In the genomic region with DNA sequence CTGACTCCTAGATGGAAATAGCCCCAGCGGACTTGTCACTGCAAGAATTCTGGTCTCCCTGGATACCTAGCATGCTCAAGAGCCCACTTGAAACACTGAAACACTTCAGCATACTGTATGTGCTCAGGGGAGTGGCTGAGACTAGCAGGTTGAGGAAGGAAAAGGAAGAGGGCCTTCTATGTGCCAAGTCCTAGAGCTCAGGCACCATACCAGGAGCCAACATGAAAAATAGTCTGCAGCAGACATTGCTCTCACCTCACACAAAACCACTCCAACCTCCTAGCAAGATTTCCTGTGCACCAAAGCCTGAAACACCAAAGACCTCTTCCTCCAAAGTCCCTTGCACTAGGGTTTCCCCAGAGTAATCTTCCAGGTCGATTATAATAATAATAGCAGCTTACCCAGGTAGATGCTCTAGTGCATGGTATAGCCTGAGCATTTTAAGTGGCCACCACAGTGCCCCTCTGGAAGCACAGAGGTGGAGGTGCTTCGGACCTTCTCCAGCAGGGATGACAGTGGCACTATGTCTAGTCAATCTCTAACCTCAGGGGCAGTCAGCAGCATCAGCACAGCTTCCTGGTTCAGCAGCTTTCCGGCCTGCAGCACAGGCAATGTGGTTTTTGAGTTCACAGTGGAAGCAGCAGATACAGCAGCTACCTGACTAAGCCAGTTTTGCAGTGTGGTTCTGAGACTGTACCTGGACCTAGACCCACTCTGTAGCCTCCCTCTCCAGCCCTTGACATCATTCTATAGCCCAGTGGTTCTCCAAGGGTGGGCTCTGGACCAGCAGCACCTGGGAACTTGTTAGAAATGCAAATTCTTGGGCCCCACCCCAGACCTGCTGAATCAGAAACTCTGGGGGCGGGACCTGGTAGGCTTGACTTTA, we compare ENCODE assay signal across 8 cellular contexts. TPM values are rescaled to one million over a fixed set of nuclear protein-coding genes. Genes with fewer than 3 reads are reported as not detected.
DNase-seq lines count a peak whose midpoint lies in the region; ATAC-seq and TF ChIP-seq lines count a peak whose summit lies in the region.

No MANE protein-coding gene starts in this region.

- H3K9me2 ChIP-seq in Loucy (replicated peaks; ENCODE audit: low read depth, low read length), result no peaks in the 10 kb centered on the region

- no peaks in the 10 kb centered on the region for H4K20me1 ChIP-seq in Loucy (ENCODE audit: insufficient read depth, low read length, poor library complexity, severe bottlenecking)

- peak; percentile 28 for TF ChIP-seq POLR2A in GM10847 (IDR thresholded peaks at IDR 0.05; ENCODE audit: extremely low read depth, insufficient read length)

- peak overlapping the region; percentile 85 to 92 (median 89) for H3K4me3 Mint-ChIP-seq in immature natural killer cell
- H3K4me3 Mint-ChIP-seq in stimulated activated naive CD8-positive, alpha-beta T cell treated with anti-CD3 and anti-CD28 coated beads, Interleukin-15, amount 100 ng/mL, for 72 hours, result peak overlapping the region; percentile 83 to 91

- H3K27ac Mint-ChIP-seq in immature natural killer cell, result peak overlapping the region; percentile 95 to 99 (median 96)
- peak overlapping the region; percentile 77 to 86 for H3K27ac Mint-ChIP-seq in stimulated activated naive CD8-positive, alpha-beta T cell treated with anti-CD3 and anti-CD28 coated beads, Interleukin-15, amount 100 ng/mL, for 72 hours

- H3K27me3 Mint-ChIP-seq in immature natural killer cell (ENCODE audit: low read depth in 3 of 3), result peaks cover 11 to 28% (median 17%) of the 10 kb centered on the region in 3 donors
- H3K27me3 Mint-ChIP-seq in stimulated activated naive CD8-positive, alpha-beta T cell treated with anti-CD3 and anti-CD28 coated beads, Interleukin-15, amount 100 ng/mL, for 72 hours, result no peaks in the 10 kb centered on the region

- peak overlapping the region; percentile 70 for H2AFZ ChIP-seq in Loucy (ENCODE audit: low read length)

- H3K27me3 ChIP-seq in Loucy (ENCODE audit: insufficient read depth, low read length, poor library complexity, severe bottlenecking), result no peaks in the 10 kb centered on the region
- no peaks in the 10 kb centered on the region for H3K27me3 ChIP-seq in BE2C

- H3K4me1 Mint-ChIP-seq in immature natural killer cell, result peaks cover 61 to 63% of the 10 kb centered on the region in 2 donors
- peaks cover 75% of the 10 kb centered on the region for H3K4me1 Mint-ChIP-seq in stimulated activated naive CD8-positive, alpha-beta T cell treated with anti-CD3 and anti-CD28 coated beads, Interleukin-15, amount 100 ng/mL, for 72 hours

- peaks cover 58% of the 10 kb centered on the region for H3K4me1 ChIP-seq in Loucy (ENCODE audit: insufficient read depth, low read length, poor library complexity, severe bottlenecking)
- H3K4me1 ChIP-seq in BE2C, result peaks cover 6% of the 10 kb centered on the region

- H3K9me3 ChIP-seq in Loucy (ENCODE audit: insufficient read depth, low read depth, low read length) (no peaks in the 10 kb centered on the region), BE2C (no peaks in the 10 kb centered on the region)

- H3K36me3 ChIP-seq in Loucy (ENCODE audit: insufficient read depth, low read length) (no peaks in the 10 kb centered on the region), BE2C (no peaks in the 10 kb centered on the region)

- peak overlapping the region; percentile 87 for H3K4me3 ChIP-seq in Loucy (ENCODE audit: low read length, poor library complexity, severe bottlenecking)
- H3K4me3 ChIP-seq in BE2C (ENCODE audit: low read depth, low read length), result no peak overlapping the region

- peak overlapping the region; percentile 94 for H3K9ac ChIP-seq in Loucy (ENCODE audit: low read depth, low read length, poor library complexity, severe bottlenecking)

- peaks cover 24% of the 10 kb centered on the region for H3F3A ChIP-seq in Loucy (ENCODE audit: low read depth)

- DNase-seq in activated CD4-positive, alpha-beta T cell treated with anti-CD3 and anti-CD28 coated beads for 1 hour, result peak; percentile 60
- DNase-seq in immature natural killer cell (peak; percentile 73 to 78 (median 78)), BE2C (no peak)
- peak; percentile 63 to 73 for DNase-seq in stimulated activated naive CD8-positive, alpha-beta T cell treated with anti-CD3 and anti-CD28 coated beads, Interleukin-15, amount 100 ng/mL, for 72 hours

- TF ChIP-seq CTCF in Loucy (conservative IDR thresholded peaks at IDR 0.05; ENCODE audit: low read length) (no peak), BE2C (IDR thresholded peaks at IDR 0.05; ENCODE audit: low read depth, low read length) (no peak)

- peak; percentile 62 for ATAC-seq in GM21528 (IDR thresholded peaks at IDR 0.05; ENCODE audit: low FRiP score, unreplicated experiment)
- ATAC-seq in stimulated activated naive CD8-positive, alpha-beta T cell treated with anti-CD3 and anti-CD28 coated beads, Interleukin-15, amount 100 ng/mL, for 72 hours, result peak; percentile 89
- ATAC-seq in SK-N-SH treated with all-trans-retinoic acid at 6 μM for 48 hours, result no peak

- H3K79me2 ChIP-seq in Loucy (ENCODE audit: insufficient read depth, low read length), result peaks cover 41% of the 10 kb centered on the region

- peaks cover 0 to 6% (median 0%) of the 10 kb centered on the region in 3 donors for H3K36me3 Mint-ChIP-seq in immature natural killer cell

- no peaks in the 10 kb centered on the region for H3K9me3 Mint-ChIP-seq in immature natural killer cell
- peaks cover 0 to 4% of the 10 kb centered on the region in 2 donors for H3K9me3 Mint-ChIP-seq in stimulated activated naive CD8-positive, alpha-beta T cell treated with anti-CD3 and anti-CD28 coated beads, Interleukin-15, amount 100 ng/mL, for 72 hours

- peak overlapping the region; percentile 87 for H3K4me2 ChIP-seq in Loucy (ENCODE audit: low read depth, low read length, poor library complexity, severe bottlenecking)

TF ChIP-seq in SK-N-SH treated with all-trans-retinoic acid at 6 μM for 48 hours, 23 proteins besides CTCF, POLR2A, EP300 and RAD21:
- no peak for TF ChIP-seq ISL1 (CRISPR knock-in tag; IDR thresholded peaks at IDR 0.05)
- TF ChIP-seq ESRRG (CRISPR knock-in tag; IDR thresholded peaks at IDR 0.05), result no peak
- no peak for TF ChIP-seq PATZ1 (CRISPR knock-in tag; IDR thresholded peaks at IDR 0.05; ENCODE audit: borderline replicate concordance)
- TF ChIP-seq GLIS3 (CRISPR knock-in tag; IDR thresholded peaks at IDR 0.05), result no peak
- no peak for TF ChIP-seq ZFP3 (CRISPR knock-in tag; IDR thresholded peaks at IDR 0.05)
- no peak for TF ChIP-seq BACH2 (CRISPR knock-in tag; IDR thresholded peaks at IDR 0.05; ENCODE audit: borderline replicate concordance)
- TF ChIP-seq, protein P1, sequence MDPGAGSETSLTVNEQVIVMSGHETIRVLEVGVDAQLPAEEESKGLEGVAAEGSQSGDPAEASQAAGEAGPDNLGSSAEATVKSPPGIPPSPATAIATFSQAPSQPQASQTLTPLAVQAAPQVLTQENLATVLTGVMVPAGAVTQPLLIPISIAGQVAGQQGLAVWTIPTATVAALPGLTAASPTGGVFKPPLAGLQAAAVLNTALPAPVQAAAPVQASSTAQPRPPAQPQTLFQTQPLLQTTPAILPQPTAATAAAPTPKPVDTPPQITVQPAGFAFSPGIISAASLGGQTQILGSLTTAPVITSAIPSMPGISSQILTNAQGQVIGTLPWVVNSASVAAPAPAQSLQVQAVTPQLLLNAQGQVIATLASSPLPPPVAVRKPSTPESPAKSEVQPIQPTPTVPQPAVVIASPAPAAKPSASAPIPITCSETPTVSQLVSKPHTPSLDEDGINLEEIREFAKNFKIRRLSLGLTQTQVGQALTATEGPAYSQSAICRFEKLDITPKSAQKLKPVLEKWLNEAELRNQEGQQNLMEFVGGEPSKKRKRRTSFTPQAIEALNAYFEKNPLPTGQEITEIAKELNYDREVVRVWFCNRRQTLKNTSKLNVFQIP (CRISPR knock-in tag; IDR thresholded peaks at IDR 0.05; ENCODE audit: borderline replicate concordance, low read depth), result no peak
- no peak for TF ChIP-seq RARB (CRISPR knock-in tag; IDR thresholded peaks at IDR 0.05)
- no peak for TF ChIP-seq ZC3H10 (CRISPR knock-in tag; IDR thresholded peaks at IDR 0.05)

RNA-seq across cellular contexts. Expression of gene UBE2L5, which starts 45.6 kb away (rescaled TPM):
- polyA plus RNA-seq in immature natural killer cell, result not detected
- 0.73 TPM for polyA plus RNA-seq in BE2C (2012; ENCODE audit: insufficient read depth, insufficient read length, low read depth)
